2 cellular contexts compared by ENCODE assay signal in genomic region chr22:29332886-29333496, GRCh38.
A peak's percentile ranks its signal among the peaks of the same experiment; 100 is the strongest.
TF ChIP-seq lines count a peak whose summit lies in the region.

No MANE protein-coding gene starts in this region.

TF ChIP-seq in HepG2, 621 proteins besides CTCF, POLR2A, EP300 and RAD21:
- TF ChIP-seq CEBPB (IDR thresholded peaks at IDR 0.05; ENCODE audit: borderline replicate concordance, low read depth, low read length) = 0 out of 2 replicates have a peak, but pooled peaks have one; percentile 15
- no peak for TF ChIP-seq ZBTB26 (CRISPR knock-in tag; IDR thresholded peaks at IDR 0.05; ENCODE audit: borderline replicate concordance)

TF ChIP-seq in SK-N-SH treated with all-trans-retinoic acid at 6 μM for 48 hours, 23 proteins besides CTCF, POLR2A, EP300 and RAD21:
- TF ChIP-seq CSRNP3 (CRISPR knock-in tag; IDR thresholded peaks at IDR 0.05) (no peak), CSDC2 (CRISPR knock-in tag; IDR thresholded peaks at IDR 0.05) (no peak), ZC3H10 (CRISPR knock-in tag; IDR thresholded peaks at IDR 0.05) (no peak), ISL1 (CRISPR knock-in tag; IDR thresholded peaks at IDR 0.05) (no peak), GLIS3 (CRISPR knock-in tag; IDR thresholded peaks at IDR 0.05) (no peak), SNAI2 (CRISPR knock-in tag; IDR thresholded peaks at IDR 0.05) (no peak)
